Comparison of ENCODE assay signal across 18 cellular contexts in genomic region chr11:19651654-19652053, GRCh38.
DNase-seq lines count a peak whose midpoint lies in the region.
"Had no signal": no experiment of that assay in that cellular context is flagged by ENCODE, and none has a peak within 500 bp of the region (broad histone marks: within the 10 kb centered on the region; RNA-seq: fewer than 3 reads in every experiment).

No MANE protein-coding gene starts in this region.

- DNase-seq in A172 (ENCODE audit: low spot score): peak; percentile 27
- DNase-seq in ELR (ENCODE audit: low read depth): peak; percentile 13
- DNase-seq in NCI-H446 (lab: John Stamatoyannopoulos, UW): peak; percentile 58 to 87
- DNase-seq in caudate nucleus (lab: John Stamatoyannopoulos, UW): peak in 4 of 61 donors; percentile 11 to 63 (median 28)
- DNase-seq in midbrain (lab: John Stamatoyannopoulos, UW): no peak
- DNase-seq in Ammon's horn (ENCODE audit: low spot score): no peak
- DNase-seq in activated naive CD4-positive, alpha-beta T cell treated with Interleukin-2 at 50 U/mL for 16 hours: no peak
- DNase-seq in NCI-H2081 (lab: John Stamatoyannopoulos, UW): no peak
- DNase-seq: DMS153; Kasumi-1; NCI-H1105; NCI-H526; NK-92 treated with Interleukin-12 subunit alpha and Interleukin-12 subunit beta, amount 100 ng/mL, for 24 hours; SJCRH30; SW 1271 had no signal

- H3K27ac ChIP-seq in caudate nucleus (ENCODE audit: low read depth, low read length): peak overlapping the region; percentile 58
- H3K27ac ChIP-seq: A549, C4-2B, RWPE1, SJCRH30 had no signal

Comparison
In these comparisons a context has a peak if more than half of its experiments do, and no peak if none do; other contexts are left out.
1. DNase-seq: peak in A172 (single experiment), ELR (single experiment) and NCI-H446 (2 of 2); none in midbrain (single experiment), Ammon's horn (single experiment), activated naive CD4-positive, alpha-beta T cell treated with Interleukin-2 at 50 U/mL for 16 hours (single experiment) and NCI-H2081 (0 of 2).